1 cellular context compared by ENCODE assay signal in the genomic region with DNA sequence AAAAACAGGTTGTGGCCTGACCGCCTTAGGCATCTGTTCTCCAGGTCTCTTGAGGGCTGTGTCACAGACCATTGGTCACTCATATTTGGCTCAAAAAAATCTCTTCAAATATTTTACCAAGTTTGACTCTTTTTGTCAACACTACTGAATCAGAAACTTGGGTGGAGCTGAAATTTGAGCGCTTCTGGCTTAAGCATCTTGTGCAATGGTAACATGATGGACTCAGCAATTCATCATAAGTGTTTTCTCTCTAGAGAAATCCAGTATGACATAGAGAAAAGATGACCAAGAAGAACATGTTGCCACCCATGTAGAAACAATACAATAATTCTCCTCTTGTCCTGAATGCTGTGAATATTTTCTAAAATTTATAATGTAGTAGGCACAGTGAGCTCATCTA.
TF ChIP-seq lines count a peak whose summit lies in the region.

No MANE protein-coding gene starts in this region.

TF ChIP-seq in HepG2, 621 proteins besides CTCF, POLR2A, EP300 and RAD21 (continued from another document):
- TF ChIP-seq ZNF282 (IDR thresholded peaks at IDR 0.05; ENCODE audit: partially characterized antibody): no peak
- no peak for TF ChIP-seq HIVEP1 (CRISPR knock-in tag; IDR thresholded peaks at IDR 0.05)
